ENCODE assay signal across 1 cellular context in the genomic region with DNA sequence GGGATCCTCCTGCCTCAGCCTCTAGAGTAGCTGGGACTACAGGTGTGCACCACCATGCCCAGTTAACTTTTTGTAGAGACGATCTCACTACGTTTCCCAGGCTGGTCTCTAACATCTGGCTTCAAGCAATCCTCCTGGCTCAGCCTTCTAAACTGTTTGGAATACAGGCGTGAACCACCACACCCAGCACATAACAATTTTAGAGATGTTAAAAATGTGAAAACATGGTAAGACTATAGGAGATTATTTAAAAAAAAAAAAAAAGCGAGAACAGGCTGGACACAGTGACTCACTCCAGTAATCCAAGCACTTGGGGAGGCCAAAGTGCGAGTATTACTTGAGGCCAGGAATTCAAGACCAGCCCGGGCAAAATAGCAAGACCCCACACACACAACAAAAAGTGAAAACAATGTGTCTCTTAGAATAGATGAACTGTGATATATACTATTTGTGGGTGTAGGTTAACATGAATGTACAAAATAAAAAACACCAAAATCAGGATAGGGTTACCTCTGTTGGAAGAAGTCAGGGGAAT.
TF ChIP-seq lines count a peak whose summit lies in the region.

No MANE protein-coding gene starts in this region.

TF ChIP-seq in HepG2, 621 proteins besides CTCF, POLR2A, EP300 and RAD21:
- TF ChIP-seq ZNF770 (CRISPR knock-in tag; IDR thresholded peaks at IDR 0.05) (peak; percentile 68), HOXA7 (CRISPR knock-in tag; IDR thresholded peaks at IDR 0.05) (no peak), ZNF121 (CRISPR knock-in tag; IDR thresholded peaks at IDR 0.05) (peak; percentile 85), MLXIP (CRISPR knock-in tag; IDR thresholded peaks at IDR 0.05; ENCODE audit: borderline replicate concordance) (no peak), IKZF4 (CRISPR knock-in tag; IDR thresholded peaks at IDR 0.05; ENCODE audit: borderline replicate concordance, low read depth, not compliant biosample characterization) (no peak), ZNF558 (CRISPR knock-in tag; IDR thresholded peaks at IDR 0.05; ENCODE audit: borderline replicate concordance) (no peak), FOSL2 (CRISPR knock-in tag; IDR thresholded peaks at IDR 0.05) (peak; percentile 39; the same call in 1 of the 2 replicates)
- TF ChIP-seq, protein P1, sequence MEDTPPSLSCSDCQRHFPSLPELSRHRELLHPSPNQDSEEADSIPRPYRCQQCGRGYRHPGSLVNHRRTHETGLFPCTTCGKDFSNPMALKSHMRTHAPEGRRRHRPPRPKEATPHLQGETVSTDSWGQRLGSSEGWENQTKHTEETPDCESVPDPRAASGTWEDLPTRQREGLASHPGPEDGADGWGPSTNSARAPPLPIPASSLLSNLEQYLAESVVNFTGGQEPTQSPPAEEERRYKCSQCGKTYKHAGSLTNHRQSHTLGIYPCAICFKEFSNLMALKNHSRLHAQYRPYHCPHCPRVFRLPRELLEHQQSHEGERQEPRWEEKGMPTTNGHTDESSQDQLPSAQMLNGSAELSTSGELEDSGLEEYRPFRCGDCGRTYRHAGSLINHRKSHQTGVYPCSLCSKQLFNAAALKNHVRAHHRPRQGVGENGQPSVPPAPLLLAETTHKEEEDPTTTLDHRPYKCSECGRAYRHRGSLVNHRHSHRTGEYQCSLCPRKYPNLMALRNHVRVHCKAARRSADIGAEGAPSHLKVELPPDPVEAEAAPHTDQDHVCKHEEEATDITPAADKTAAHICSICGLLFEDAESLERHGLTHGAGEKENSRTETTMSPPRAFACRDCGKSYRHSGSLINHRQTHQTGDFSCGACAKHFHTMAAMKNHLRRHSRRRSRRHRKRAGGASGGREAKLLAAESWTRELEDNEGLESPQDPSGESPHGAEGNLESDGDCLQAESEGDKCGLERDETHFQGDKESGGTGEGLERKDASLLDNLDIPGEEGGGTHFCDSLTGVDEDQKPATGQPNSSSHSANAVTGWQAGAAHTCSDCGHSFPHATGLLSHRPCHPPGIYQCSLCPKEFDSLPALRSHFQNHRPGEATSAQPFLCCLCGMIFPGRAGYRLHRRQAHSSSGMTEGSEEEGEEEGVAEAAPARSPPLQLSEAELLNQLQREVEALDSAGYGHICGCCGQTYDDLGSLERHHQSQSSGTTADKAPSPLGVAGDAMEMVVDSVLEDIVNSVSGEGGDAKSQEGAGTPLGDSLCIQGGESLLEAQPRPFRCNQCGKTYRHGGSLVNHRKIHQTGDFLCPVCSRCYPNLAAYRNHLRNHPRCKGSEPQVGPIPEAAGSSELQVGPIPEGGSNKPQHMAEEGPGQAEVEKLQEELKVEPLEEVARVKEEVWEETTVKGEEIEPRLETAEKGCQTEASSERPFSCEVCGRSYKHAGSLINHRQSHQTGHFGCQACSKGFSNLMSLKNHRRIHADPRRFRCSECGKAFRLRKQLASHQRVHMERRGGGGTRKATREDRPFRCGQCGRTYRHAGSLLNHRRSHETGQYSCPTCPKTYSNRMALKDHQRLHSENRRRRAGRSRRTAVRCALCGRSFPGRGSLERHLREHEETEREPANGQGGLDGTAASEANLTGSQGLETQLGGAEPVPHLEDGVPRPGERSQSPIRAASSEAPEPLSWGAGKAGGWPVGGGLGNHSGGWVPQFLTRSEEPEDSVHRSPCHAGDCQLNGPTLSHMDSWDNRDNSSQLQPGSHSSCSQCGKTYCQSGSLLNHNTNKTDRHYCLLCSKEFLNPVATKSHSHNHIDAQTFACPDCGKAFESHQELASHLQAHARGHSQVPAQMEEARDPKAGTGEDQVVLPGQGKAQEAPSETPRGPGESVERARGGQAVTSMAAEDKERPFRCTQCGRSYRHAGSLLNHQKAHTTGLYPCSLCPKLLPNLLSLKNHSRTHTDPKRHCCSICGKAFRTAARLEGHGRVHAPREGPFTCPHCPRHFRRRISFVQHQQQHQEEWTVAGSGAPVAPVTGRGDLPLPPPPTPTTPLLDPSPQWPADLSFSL (CRISPR knock-in tag; IDR thresholded peaks at IDR 0.05), result no peak
